Comparison of ENCODE assay signal across 1 cellular context in the genomic region with DNA sequence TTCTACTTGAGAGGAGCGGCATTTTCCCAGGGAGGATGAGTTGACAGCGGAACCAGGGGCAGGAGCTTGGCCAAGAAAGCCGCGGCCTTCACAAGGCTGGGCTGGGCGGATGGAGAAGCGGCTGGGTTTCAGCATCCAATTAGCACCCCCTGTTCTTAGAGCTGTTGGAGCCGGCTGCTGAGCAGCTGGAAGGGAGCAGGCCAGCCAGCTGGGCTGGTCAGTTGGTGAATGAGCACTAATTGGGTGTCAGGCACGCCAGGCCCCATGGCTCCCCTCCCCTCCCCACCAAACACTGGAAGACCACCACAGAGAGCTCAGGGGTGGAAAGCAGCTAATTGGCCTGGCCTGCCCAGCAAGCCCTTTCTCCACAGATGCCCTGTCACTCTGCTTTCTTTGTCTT.
TF ChIP-seq lines count a peak whose summit lies in the region.

No MANE protein-coding gene starts in this region.

TF ChIP-seq in GM23338, 12 proteins besides CTCF, POLR2A, EP300 and RAD21 (continued from another document):
- TF ChIP-seq, protein P1, sequence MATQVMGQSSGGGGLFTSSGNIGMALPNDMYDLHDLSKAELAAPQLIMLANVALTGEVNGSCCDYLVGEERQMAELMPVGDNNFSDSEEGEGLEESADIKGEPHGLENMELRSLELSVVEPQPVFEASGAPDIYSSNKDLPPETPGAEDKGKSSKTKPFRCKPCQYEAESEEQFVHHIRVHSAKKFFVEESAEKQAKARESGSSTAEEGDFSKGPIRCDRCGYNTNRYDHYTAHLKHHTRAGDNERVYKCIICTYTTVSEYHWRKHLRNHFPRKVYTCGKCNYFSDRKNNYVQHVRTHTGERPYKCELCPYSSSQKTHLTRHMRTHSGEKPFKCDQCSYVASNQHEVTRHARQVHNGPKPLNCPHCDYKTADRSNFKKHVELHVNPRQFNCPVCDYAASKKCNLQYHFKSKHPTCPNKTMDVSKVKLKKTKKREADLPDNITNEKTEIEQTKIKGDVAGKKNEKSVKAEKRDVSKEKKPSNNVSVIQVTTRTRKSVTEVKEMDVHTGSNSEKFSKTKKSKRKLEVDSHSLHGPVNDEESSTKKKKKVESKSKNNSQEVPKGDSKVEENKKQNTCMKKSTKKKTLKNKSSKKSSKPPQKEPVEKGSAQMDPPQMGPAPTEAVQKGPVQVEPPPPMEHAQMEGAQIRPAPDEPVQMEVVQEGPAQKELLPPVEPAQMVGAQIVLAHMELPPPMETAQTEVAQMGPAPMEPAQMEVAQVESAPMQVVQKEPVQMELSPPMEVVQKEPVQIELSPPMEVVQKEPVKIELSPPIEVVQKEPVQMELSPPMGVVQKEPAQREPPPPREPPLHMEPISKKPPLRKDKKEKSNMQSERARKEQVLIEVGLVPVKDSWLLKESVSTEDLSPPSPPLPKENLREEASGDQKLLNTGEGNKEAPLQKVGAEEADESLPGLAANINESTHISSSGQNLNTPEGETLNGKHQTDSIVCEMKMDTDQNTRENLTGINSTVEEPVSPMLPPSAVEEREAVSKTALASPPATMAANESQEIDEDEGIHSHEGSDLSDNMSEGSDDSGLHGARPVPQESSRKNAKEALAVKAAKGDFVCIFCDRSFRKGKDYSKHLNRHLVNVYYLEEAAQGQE (IDR thresholded peaks at IDR 0.05; ENCODE audit: unreplicated experiment) = no peak
- TF ChIP-seq NANOG (IDR thresholded peaks at IDR 0.05; ENCODE audit: borderline replicate concordance) (no peak), STAT1 (IDR thresholded peaks at IDR 0.05; ENCODE audit: unreplicated experiment) (no peak), EZH2phosphoT487 (IDR thresholded peaks at IDR 0.05; ENCODE audit: unreplicated experiment) (no peak), JUNB (IDR thresholded peaks at IDR 0.05; ENCODE audit: unreplicated experiment) (no peak), EZH2 (IDR thresholded peaks at IDR 0.05; ENCODE audit: low read depth, unreplicated experiment) (no peak), CREB1 (CRISPR knock-in tag; IDR thresholded peaks at IDR 0.05; ENCODE audit: low read depth) (no peak), POLR2AphosphoS5 (IDR thresholded peaks at IDR 0.05; ENCODE audit: low read depth) (no peak)
